ENCODE assay signal across 8 cellular contexts in genomic region chr15:63502843-63503738, GRCh38. TPM values are rescaled to one million over a fixed set of nuclear protein-coding genes. Genes with fewer than 3 reads are reported as not detected.
DNase-seq lines count a peak whose midpoint lies in the region; ATAC-seq and TF ChIP-seq lines count a peak whose summit lies in the region.

No MANE protein-coding gene starts in this region.

- H3K4me2 ChIP-seq in hepatocyte, result peak overlapping the region; percentile 87

- no peaks in the 10 kb centered on the region for H3K9me2 ChIP-seq in hepatocyte (replicated peaks; ENCODE audit: insufficient read depth)

- ATAC-seq in GM19328 (IDR thresholded peaks at IDR 0.05; ENCODE audit: unreplicated experiment) (peak; percentile 37), HG03469 (IDR thresholded peaks at IDR 0.05; ENCODE audit: unreplicated experiment) (peak; percentile 27)

- H3K27me3 ChIP-seq in hepatocyte, result no peaks in the 10 kb centered on the region

- 9 to 10% (median 9%) methylated on average over 33 to 34 of the region's 34 CpGs for WGBS in adipose tissue, 3 donors
- WGBS in hepatocyte (ENCODE audit: low lambda C conversion rate, missing lambda C conversion rate), result 16% methylated on average over 34 of the region's 34 CpGs

- TF ChIP-seq CTCF in AG10803 (conservative IDR thresholded peaks at IDR 0.05; ENCODE audit: low read length) (no peak), hepatocyte (IDR thresholded peaks at IDR 0.05; ENCODE audit: poor library complexity) (no peak)

- H3K36me3 ChIP-seq in hepatocyte (replicated peaks; ENCODE audit: insufficient read depth, low read depth), result no peaks in the 10 kb centered on the region

- H3K9me3 ChIP-seq in hepatocyte (ENCODE audit: low read depth), result no peaks in the 10 kb centered on the region

- peaks cover 43% of the 10 kb centered on the region for H3K4me1 ChIP-seq in hepatocyte (ENCODE audit: insufficient read depth)

- H3K79me2 ChIP-seq in hepatocyte, result peaks cover 30% of the 10 kb centered on the region

- H3K4me3 ChIP-seq in AG10803 (ENCODE audit: low read length) (peak overlapping the region; percentile 72), hepatocyte (no peak overlapping the region)

- peak overlapping the region; percentile 10 for H2AFZ ChIP-seq in hepatocyte

- peaks cover 23% of the 10 kb centered on the region for H4K20me1 ChIP-seq in hepatocyte (ENCODE audit: insufficient read depth, poor library complexity, severe bottlenecking)

- peak; percentile 98 for DNase-seq in AG10803 (ENCODE audit: low read depth)
- DNase-seq in SW480 (ENCODE audit: low spot score), result peak; percentile 91
- peak; percentile 95 for DNase-seq in hepatocyte (ENCODE audit: low spot score)
- peak; percentile 95 for DNase-seq in renal cortical epithelial cell (ENCODE audit: low read depth)
- DNase-seq in NCI-H2227 (lab: John Stamatoyannopoulos, UW; ENCODE audit: unreplicated experiment), result no peak

- H3K27ac ChIP-seq in adipose tissue (ENCODE audit: low read depth, low read length) (peak overlapping the region; percentile 99), hepatocyte (peak overlapping the region; percentile 99)

RNA-seq across cellular contexts. Expression of gene USP3, which starts 1.3 kb away (rescaled TPM):
- polyA plus RNA-seq in adipose tissue (10 to 100 TPM; 12.0 to 27.6 (median 15.6) TPM), hepatocyte (25.7 and 30.5 TPM in 2 replicates)
- total RNA-seq in hepatocyte (55.4 and 61.2 TPM in 2 replicates), renal cortical epithelial cell (37.2 and 60.7 TPM in 2 replicates)
